Comparison of ENCODE assay signal across 12 cellular contexts in the genomic region with DNA sequence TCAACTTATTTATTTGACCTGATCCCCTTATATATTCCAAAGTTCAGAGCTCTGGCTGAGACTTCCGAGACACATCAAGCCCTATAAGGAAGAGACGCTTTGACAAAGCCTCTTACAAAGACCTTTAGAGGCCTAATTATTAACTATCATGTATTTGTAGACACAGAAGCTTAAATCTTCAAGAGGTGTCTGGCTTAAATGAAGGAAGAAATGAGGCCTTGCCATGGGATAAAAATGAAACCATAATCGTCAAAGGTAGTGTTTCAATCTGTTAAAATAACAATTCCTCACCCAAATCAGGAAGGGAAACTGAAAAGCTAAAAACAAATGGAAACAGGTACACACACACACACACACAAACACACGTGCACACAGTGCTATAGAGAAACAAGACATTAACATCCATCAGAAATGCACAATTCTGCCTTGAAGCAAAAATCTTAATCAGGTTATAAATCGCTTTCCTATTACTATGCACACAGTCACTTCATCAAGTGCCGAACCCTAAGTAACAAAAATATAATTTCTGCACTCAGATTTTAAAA. TPM values are rescaled to one million over a fixed set of nuclear protein-coding genes. Genes with fewer than 3 reads are reported as not detected.
DNase-seq lines count a peak whose midpoint lies in the region; ATAC-seq and TF ChIP-seq lines count a peak whose summit lies in the region.
"Had no signal": no experiment of that assay in that cellular context is flagged by ENCODE, and none has a peak within 500 bp of the region (broad histone marks: within the 10 kb centered on the region; RNA-seq: fewer than 3 reads in every experiment).

No MANE protein-coding gene starts in this region.

- H3K27ac ChIP-seq in cingulate gyrus (ENCODE audit: low read depth, low read length) (peak overlapping the region; percentile 29), urinary bladder (ENCODE audit: low read depth) (peak overlapping the region; percentile 40)
- H3K27ac ChIP-seq: HL-60 had no signal

- no peaks in the 10 kb centered on the region for H3K9me3 ChIP-seq in mucosa of stomach (ENCODE audit: control insufficient read depth, low read length)

- H3K27me3 Mint-ChIP-seq in activated naive CD4-positive, alpha-beta T cell treated with anti-CD3 and anti-CD28 coated beads, Interleukin-2, amount 10 ng/mL, durations not matched to agents 7 days and 5 days: no peaks in the 10 kb centered on the region
- H3K27me3 Mint-ChIP-seq: T-cell had no signal

- DNase-seq in activated naive CD4-positive, alpha-beta T cell treated with anti-CD3 and anti-CD28 coated beads, Interleukin-2, amount 50 U/mL, for 72 hours (ENCODE audit: low spot score in 2 of 2): no peak
- DNase-seq in activated naive CD4-positive, alpha-beta T cell treated with anti-CD3 and anti-CD28 coated beads, Interleukin-2, amount 10 ng/mL, durations not matched to agents 7 days and 5 days: no peak
- DNase-seq in NCI-H524 (lab: John Stamatoyannopoulos, UW) (no peak), HK-2 (ENCODE audit: unreplicated experiment) (no peak)
- DNase-seq: DND-41, NCI-H1092, T-cell had no signal

- peaks cover 0 to 23% of the 10 kb centered on the region in 2 donors for H3K36me3 Mint-ChIP-seq in activated naive CD4-positive, alpha-beta T cell treated with anti-CD3 and anti-CD28 coated beads, Interleukin-2, amount 50 U/mL, for 72 hours
- H3K36me3 Mint-ChIP-seq in activated naive CD4-positive, alpha-beta T cell treated with anti-CD3 and anti-CD28 coated beads, Interleukin-2, amount 10 ng/mL, durations not matched to agents 7 days and 5 days: peaks cover 52% of the 10 kb centered on the region

- H3K4me3 ChIP-seq in mucosa of stomach (ENCODE audit: low read length) (no peak overlapping the region), urinary bladder (ENCODE audit: low read depth, low read length) (no peak overlapping the region)

- no peaks in the 10 kb centered on the region for H3K9me3 Mint-ChIP-seq in activated naive CD4-positive, alpha-beta T cell treated with anti-CD3 and anti-CD28 coated beads, Interleukin-2, amount 50 U/mL, for 72 hours
- H3K9me3 Mint-ChIP-seq in activated naive CD4-positive, alpha-beta T cell treated with anti-CD3 and anti-CD28 coated beads, Interleukin-2, amount 10 ng/mL, durations not matched to agents 7 days and 5 days: no peaks in the 10 kb centered on the region
- H3K9me3 Mint-ChIP-seq: T-cell had no signal

- no peak overlapping the region for H3K4me3 Mint-ChIP-seq in activated naive CD4-positive, alpha-beta T cell treated with anti-CD3 and anti-CD28 coated beads, Interleukin-2, amount 10 ng/mL, durations not matched to agents 7 days and 5 days
- H3K4me3 Mint-ChIP-seq: T-cell had no signal

- no peaks in the 10 kb centered on the region for H3K36me3 ChIP-seq in mucosa of stomach (ENCODE audit: control insufficient read depth, insufficient read depth, low read length)
- peaks cover 3% of the 10 kb centered on the region for H3K36me3 ChIP-seq in urinary bladder (ENCODE audit: insufficient read depth)

- H3K4me1 ChIP-seq in mucosa of stomach (ENCODE audit: control insufficient read depth, insufficient read depth, low read length): peaks cover 16% of the 10 kb centered on the region
- H3K4me1 ChIP-seq in urinary bladder (ENCODE audit: insufficient read depth): no peaks in the 10 kb centered on the region

- peak overlapping the region; percentile 47 to 57 for H3K27ac Mint-ChIP-seq in activated naive CD4-positive, alpha-beta T cell treated with anti-CD3 and anti-CD28 coated beads, Interleukin-2, amount 50 U/mL, for 72 hours
- H3K27ac Mint-ChIP-seq in activated naive CD4-positive, alpha-beta T cell treated with anti-CD3 and anti-CD28 coated beads, Interleukin-2, amount 10 ng/mL, durations not matched to agents 7 days and 5 days: no peak overlapping the region

- no peak for ATAC-seq in activated naive CD4-positive, alpha-beta T cell treated with anti-CD3 and anti-CD28 coated beads, Interleukin-2, amount 50 U/mL, for 72 hours
- no peak for ATAC-seq in SK-N-SH treated with all-trans-retinoic acid at 6 μM for 48 hours
- ATAC-seq: T-cell had no signal

- H3K27me3 ChIP-seq in mucosa of stomach (ENCODE audit: control insufficient read depth, insufficient read depth, low read length): no peaks in the 10 kb centered on the region

- peaks cover 16% of the 10 kb centered on the region for H3K4me1 Mint-ChIP-seq in activated naive CD4-positive, alpha-beta T cell treated with anti-CD3 and anti-CD28 coated beads, Interleukin-2, amount 10 ng/mL, durations not matched to agents 7 days and 5 days

- CTCF ChIA-PET in activated naive CD4-positive, alpha-beta T cell treated with anti-CD3 and anti-CD28 coated beads, Interleukin-2, amount 10 ng/mL, durations not matched to agents 7 days and 5 days (lab: Charles Lee): interaction anchor here (1.4 kb wide), 1 partner anchor 15 kb away, joined by 3 read pairs; no protein-coding TSS in a partner anchor

- WGBS in urinary bladder: 45% methylated on average over 6 of the region's 6 CpGs

- peak overlapping the region; percentile 12 for H3K9ac ChIP-seq in mucosa of stomach (ENCODE audit: low read length)

TF ChIP-seq in SK-N-SH treated with all-trans-retinoic acid at 6 μM for 48 hours, 23 proteins besides CTCF, POLR2A, EP300 and RAD21:
- TF ChIP-seq, protein P1, sequence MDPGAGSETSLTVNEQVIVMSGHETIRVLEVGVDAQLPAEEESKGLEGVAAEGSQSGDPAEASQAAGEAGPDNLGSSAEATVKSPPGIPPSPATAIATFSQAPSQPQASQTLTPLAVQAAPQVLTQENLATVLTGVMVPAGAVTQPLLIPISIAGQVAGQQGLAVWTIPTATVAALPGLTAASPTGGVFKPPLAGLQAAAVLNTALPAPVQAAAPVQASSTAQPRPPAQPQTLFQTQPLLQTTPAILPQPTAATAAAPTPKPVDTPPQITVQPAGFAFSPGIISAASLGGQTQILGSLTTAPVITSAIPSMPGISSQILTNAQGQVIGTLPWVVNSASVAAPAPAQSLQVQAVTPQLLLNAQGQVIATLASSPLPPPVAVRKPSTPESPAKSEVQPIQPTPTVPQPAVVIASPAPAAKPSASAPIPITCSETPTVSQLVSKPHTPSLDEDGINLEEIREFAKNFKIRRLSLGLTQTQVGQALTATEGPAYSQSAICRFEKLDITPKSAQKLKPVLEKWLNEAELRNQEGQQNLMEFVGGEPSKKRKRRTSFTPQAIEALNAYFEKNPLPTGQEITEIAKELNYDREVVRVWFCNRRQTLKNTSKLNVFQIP (CRISPR knock-in tag; IDR thresholded peaks at IDR 0.05; ENCODE audit: borderline replicate concordance, low read depth): no peak
- TF ChIP-seq ZNF565 (CRISPR knock-in tag; conservative IDR thresholded peaks at IDR 0.05; ENCODE audit: low read depth) (no peak), ZFP3 (CRISPR knock-in tag; IDR thresholded peaks at IDR 0.05) (no peak), GLIS3 (CRISPR knock-in tag; IDR thresholded peaks at IDR 0.05) (no peak), PPARA (CRISPR knock-in tag; IDR thresholded peaks at IDR 0.05; ENCODE audit: borderline replicate concordance) (no peak), CSDC2 (CRISPR knock-in tag; IDR thresholded peaks at IDR 0.05) (no peak)
- TF ChIP-seq, protein P2, sequence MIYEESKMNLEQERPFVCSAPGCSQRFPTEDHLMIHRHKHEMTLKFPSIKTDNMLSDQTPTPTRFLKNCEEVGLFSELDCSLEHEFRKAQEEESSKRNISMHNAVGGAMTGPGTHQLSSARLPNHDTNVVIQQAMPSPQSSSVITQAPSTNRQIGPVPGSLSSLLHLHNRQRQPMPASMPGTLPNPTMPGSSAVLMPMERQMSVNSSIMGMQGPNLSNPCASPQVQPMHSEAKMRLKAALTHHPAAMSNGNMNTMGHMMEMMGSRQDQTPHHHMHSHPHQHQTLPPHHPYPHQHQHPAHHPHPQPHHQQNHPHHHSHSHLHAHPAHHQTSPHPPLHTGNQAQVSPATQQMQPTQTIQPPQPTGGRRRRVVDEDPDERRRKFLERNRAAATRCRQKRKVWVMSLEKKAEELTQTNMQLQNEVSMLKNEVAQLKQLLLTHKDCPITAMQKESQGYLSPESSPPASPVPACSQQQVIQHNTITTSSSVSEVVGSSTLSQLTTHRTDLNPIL (CRISPR knock-in tag; IDR thresholded peaks at IDR 0.05; ENCODE audit: low read depth): no peak
- TF ChIP-seq, protein P3, sequence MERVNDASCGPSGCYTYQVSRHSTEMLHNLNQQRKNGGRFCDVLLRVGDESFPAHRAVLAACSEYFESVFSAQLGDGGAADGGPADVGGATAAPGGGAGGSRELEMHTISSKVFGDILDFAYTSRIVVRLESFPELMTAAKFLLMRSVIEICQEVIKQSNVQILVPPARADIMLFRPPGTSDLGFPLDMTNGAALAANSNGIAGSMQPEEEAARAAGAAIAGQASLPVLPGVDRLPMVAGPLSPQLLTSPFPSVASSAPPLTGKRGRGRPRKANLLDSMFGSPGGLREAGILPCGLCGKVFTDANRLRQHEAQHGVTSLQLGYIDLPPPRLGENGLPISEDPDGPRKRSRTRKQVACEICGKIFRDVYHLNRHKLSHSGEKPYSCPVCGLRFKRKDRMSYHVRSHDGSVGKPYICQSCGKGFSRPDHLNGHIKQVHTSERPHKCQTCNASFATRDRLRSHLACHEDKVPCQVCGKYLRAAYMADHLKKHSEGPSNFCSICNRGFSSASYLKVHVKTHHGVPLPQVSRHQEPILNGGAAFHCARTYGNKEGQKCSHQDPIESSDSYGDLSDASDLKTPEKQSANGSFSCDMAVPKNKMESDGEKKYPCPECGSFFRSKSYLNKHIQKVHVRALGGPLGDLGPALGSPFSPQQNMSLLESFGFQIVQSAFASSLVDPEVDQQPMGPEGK (CRISPR knock-in tag; IDR thresholded peaks at IDR 0.05; ENCODE audit: borderline replicate concordance): no peak

RNA-seq across cellular contexts. Expression of a gene that starts 50.2 kb away (rescaled TPM):
- 100 to 1,000 TPM in 1 of 2 donors, 10 to 100 TPM in 1; 83.4 to 105 TPM for total RNA-seq in activated naive CD4-positive, alpha-beta T cell treated with anti-CD3 and anti-CD28 coated beads, Interleukin-2, amount 50 U/mL, for 72 hours
- 70.7 TPM for total RNA-seq in urinary bladder
- 82.8 TPM for polyA plus RNA-seq in urinary bladder
